ENCODE assay signal across 20 cellular contexts in the genomic region with DNA sequence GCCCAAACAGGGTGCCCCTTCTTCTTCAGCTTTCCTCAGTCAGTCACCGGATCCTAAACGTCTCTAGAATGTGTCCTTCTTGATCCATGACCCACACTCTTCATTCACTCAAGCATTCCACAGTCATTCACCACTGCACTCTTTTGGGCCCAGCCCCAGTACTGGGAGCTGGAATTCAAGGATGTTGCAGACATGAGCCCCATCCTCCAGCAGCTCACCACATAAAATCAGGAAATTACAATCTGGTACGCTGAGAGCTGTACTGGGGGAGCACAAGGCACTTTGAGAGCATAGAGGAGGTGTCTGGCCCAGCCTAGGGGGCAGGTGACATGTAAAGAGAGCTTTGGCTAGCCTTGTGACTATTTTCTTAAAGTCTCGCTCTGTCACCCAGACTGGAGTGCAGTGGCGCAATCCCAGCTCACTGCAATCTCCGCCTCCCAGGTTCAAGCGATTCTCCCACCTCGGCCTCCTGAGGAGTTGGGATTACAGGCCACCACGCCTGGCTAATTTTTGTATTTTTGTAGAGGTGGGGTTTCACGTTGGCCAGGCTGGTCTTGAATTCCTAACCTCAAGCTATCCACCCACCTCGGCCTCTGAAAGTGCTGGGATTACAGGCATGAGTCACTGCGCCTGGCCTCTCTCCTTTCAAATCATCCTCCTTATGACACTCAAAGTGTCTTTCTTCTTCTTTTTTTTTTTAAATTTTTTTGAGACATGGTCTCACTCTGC. TPM values are rescaled to one million over a fixed set of nuclear protein-coding genes. Genes with fewer than 3 reads are reported as not detected.
DNase-seq lines count a peak whose midpoint lies in the region; ATAC-seq, FAIRE-seq and TF ChIP-seq lines count a peak whose summit lies in the region.
"Had no signal": no experiment of that assay in that cellular context is flagged by ENCODE, and none has a peak within 500 bp of the region (broad histone marks: within the 10 kb centered on the region; RNA-seq: fewer than 3 reads in every experiment).

No MANE protein-coding gene starts in this region.

- ATAC-seq in stimulated activated naive CD8-positive, alpha-beta T cell treated with anti-CD3 and anti-CD28 coated beads, Interleukin-15, Interleukin-2, amounts not matched to agents 100 U/mL and 50 U/mL, for 24 hours: no peak
- peak; percentile 50 for ATAC-seq in upper lobe of right lung
- ATAC-seq in CD8-positive, alpha-beta T cell: no peak
- no peak for ATAC-seq in HG03460 (IDR thresholded peaks at IDR 0.05; ENCODE audit: unreplicated experiment)
- ATAC-seq: gastroesophageal sphincter had no signal

- POLR2A ChIA-PET in CD8-positive, alpha-beta T cell (lab: Charles Lee): interaction anchor here (0.6 kb wide), 1 partner anchor 493 kb away, joined by 5 read pairs; no protein-coding TSS in a partner anchor

- no peak for DNase-seq in stimulated activated naive CD8-positive, alpha-beta T cell treated with anti-CD3 and anti-CD28 coated beads, Interleukin-15, Interleukin-2, amounts not matched to agents 100 U/mL and 50 U/mL, for 24 hours
- DNase-seq in RCC 7860 (ENCODE audit: low spot score) (peak; percentile 55), iris pigment epithelial cell (ENCODE audit: low read depth) (peak; percentile 60), upper lobe of right lung (no peak), HPDE6-E6E7 (ENCODE audit: extremely low spot score) (no peak)
- no peak for DNase-seq in CD8-positive, alpha-beta T cell
- DNase-seq: activated CD4-positive, alpha-beta T cell treated with anti-CD3 and anti-CD28 coated beads for 48 hours; DMS 273 treated with DMSO at 0.1 percent for 48 hours; MM.1S; NCI-H82; Right ventricle myocardium superior; stimulated activated CD4-positive, alpha-beta T cell treated with anti-CD3 and anti-CD28 coated beads, Interleukin-1b, Interleukin-23, amount 100 ng/mL, for 48 hours had no signal

- H3K9me3 ChIP-seq in upper lobe of right lung: no peaks in the 10 kb centered on the region
- no peaks in the 10 kb centered on the region for H3K9me3 ChIP-seq in CD8-positive, alpha-beta T cell (ENCODE audit: low read length)
- H3K9me3 ChIP-seq: gastroesophageal sphincter, suprapubic skin had no signal

- H3K9me3 Mint-ChIP-seq in stimulated activated naive CD8-positive, alpha-beta T cell treated with anti-CD3 and anti-CD28 coated beads, Interleukin-15, Interleukin-2, amounts not matched to agents 100 ng/mL and 50 ng/mL, for 24 hours: no peaks in the 10 kb centered on the region
- no peaks in the 10 kb centered on the region for H3K9me3 Mint-ChIP-seq in CD8-positive, alpha-beta T cell
- H3K9me3 Mint-ChIP-seq: memory B cell; neural crest cell; T-helper 2 cell treated with Interferon-gamma antibody and Interleukin-4, amounts not matched to agents 5 μg/mL and 100 μg/mL, for 36 hours had no signal

- H3K4me1 Mint-ChIP-seq in stimulated activated naive CD8-positive, alpha-beta T cell treated with anti-CD3 and anti-CD28 coated beads, Interleukin-15, Interleukin-2, amounts not matched to agents 100 ng/mL and 50 ng/mL, for 24 hours (ENCODE audit: low read depth): no peaks in the 10 kb centered on the region
- no peaks in the 10 kb centered on the region for H3K4me1 Mint-ChIP-seq in CD8-positive, alpha-beta T cell (ENCODE audit: low read depth)
- H3K4me1 Mint-ChIP-seq: memory B cell, neural crest cell had no signal

- H3K27ac ChIP-seq in upper lobe of right lung: no peak overlapping the region
- H3K27ac ChIP-seq in CD8-positive, alpha-beta T cell (ENCODE audit: low read depth, low read length): no peak overlapping the region
- H3K27ac ChIP-seq: gastroesophageal sphincter, suprapubic skin had no signal

- intact Hi-C loops in upper lobe of right lung (cut with DNase I): no loop called here
- intact Hi-C loops in CD8-positive, alpha-beta T cell (cut with DNase I, micrococcal nuclease): no loop called here

- H3K36me3 Mint-ChIP-seq in stimulated activated naive CD8-positive, alpha-beta T cell treated with anti-CD3 and anti-CD28 coated beads, Interleukin-15, Interleukin-2, amounts not matched to agents 100 ng/mL and 50 ng/mL, for 24 hours (ENCODE audit: low read depth): no peaks in the 10 kb centered on the region
- peaks cover 3% of the 10 kb centered on the region for H3K36me3 Mint-ChIP-seq in CD8-positive, alpha-beta T cell

- FAIRE-seq in RCC 7860 (lab: Jason Lieb, UNC): peak; percentile 82
- FAIRE-seq: colon had no signal

- H3K27me3 Mint-ChIP-seq in stimulated activated naive CD8-positive, alpha-beta T cell treated with anti-CD3 and anti-CD28 coated beads, Interleukin-15, Interleukin-2, amounts not matched to agents 100 ng/mL and 50 ng/mL, for 24 hours: no peaks in the 10 kb centered on the region
- no peaks in the 10 kb centered on the region for H3K27me3 Mint-ChIP-seq in CD8-positive, alpha-beta T cell (ENCODE audit: low read depth)

- no peak overlapping the region for H3K4me3 Mint-ChIP-seq in stimulated activated naive CD8-positive, alpha-beta T cell treated with anti-CD3 and anti-CD28 coated beads, Interleukin-15, Interleukin-2, amounts not matched to agents 100 ng/mL and 50 ng/mL, for 24 hours
- no peak overlapping the region for H3K4me3 Mint-ChIP-seq in CD8-positive, alpha-beta T cell
- H3K4me3 Mint-ChIP-seq: memory B cell; neural crest cell; T-helper 2 cell treated with Interferon-gamma antibody and Interleukin-4, amounts not matched to agents 5 μg/mL and 100 μg/mL, for 36 hours had no signal

- no peak for TF ChIP-seq CTCF in upper lobe of right lung (IDR thresholded peaks at IDR 0.05)
- TF ChIP-seq CTCF in CD8-positive, alpha-beta T cell (IDR thresholded peaks at IDR 0.05): no peak

- no peaks in the 10 kb centered on the region for H3K4me1 ChIP-seq in upper lobe of right lung
- no peaks in the 10 kb centered on the region for H3K4me1 ChIP-seq in CD8-positive, alpha-beta T cell (ENCODE audit: insufficient read depth, low read length)
- H3K4me1 ChIP-seq: gastroesophageal sphincter, suprapubic skin had no signal

- CTCF ChIA-PET in CD8-positive, alpha-beta T cell (lab: Charles Lee): interaction anchor here (0.6 to 1.8 kb wide), 6 partner anchors 11 to 148 kb away, joined by 3 to 6 read pairs (median 4); a partner anchor contains a TSS

- no peaks in the 10 kb centered on the region for H3K27me3 ChIP-seq in upper lobe of right lung
- no peaks in the 10 kb centered on the region for H3K27me3 ChIP-seq in CD8-positive, alpha-beta T cell (ENCODE audit: insufficient read depth, low read length)
- H3K27me3 ChIP-seq: gastroesophageal sphincter, suprapubic skin had no signal

- H3K4me3 ChIP-seq in upper lobe of right lung: no peak overlapping the region
- H3K4me3 ChIP-seq in CD8-positive, alpha-beta T cell (ENCODE audit: low read depth, low read length): no peak overlapping the region
- H3K4me3 ChIP-seq: gastroesophageal sphincter, suprapubic skin had no signal

- peak overlapping the region; percentile 34 for H3K27ac Mint-ChIP-seq in stimulated activated naive CD8-positive, alpha-beta T cell treated with anti-CD3 and anti-CD28 coated beads, Interleukin-15, Interleukin-2, amounts not matched to agents 100 ng/mL and 50 ng/mL, for 24 hours
- H3K27ac Mint-ChIP-seq in CD8-positive, alpha-beta T cell: no peak overlapping the region
- H3K27ac Mint-ChIP-seq: memory B cell; T-helper 2 cell treated with Interferon-gamma antibody and Interleukin-4, amounts not matched to agents 5 μg/mL and 100 μg/mL, for 36 hours had no signal

- H3K36me3 ChIP-seq in upper lobe of right lung: peaks cover 3% of the 10 kb centered on the region
- no peaks in the 10 kb centered on the region for H3K36me3 ChIP-seq in CD8-positive, alpha-beta T cell (ENCODE audit: insufficient read depth, low read length)
- H3K36me3 ChIP-seq: gastroesophageal sphincter had no signal

RNA-seq across cellular contexts. Expression of a gene that starts 18.7 kb away (rescaled TPM):
- 13.3 TPM for total RNA-seq in upper lobe of right lung
- 1 to 10 TPM; 5.6 TPM for total RNA-seq in CD8-positive, alpha-beta T cell

RNA-seq across cellular contexts. Expression of a gene that starts 21.9 kb away (rescaled TPM):
- 63.0 TPM for total RNA-seq in upper lobe of right lung
- 10 to 100 TPM; 52.3 to 58.6 TPM for total RNA-seq in CD8-positive, alpha-beta T cell

RNA-seq across cellular contexts. Expression of a gene that starts 46.0 kb away (rescaled TPM):
- 3.4 TPM for total RNA-seq in upper lobe of right lung
- 1 to 10 TPM in 1 of 2 experiments, under 1 TPM in 1; 0.71 to 1.2 TPM for total RNA-seq in CD8-positive, alpha-beta T cell

Comparison
In these comparisons a context has a peak if more than half of its experiments do, and no peak if none do; other contexts are left out.
1. DNase-seq: peak in RCC 7860 (single experiment) and iris pigment epithelial cell (single experiment); none in stimulated activated naive CD8-positive, alpha-beta T cell treated with anti-CD3 and anti-CD28 coated beads, Interleukin-15, Interleukin-2, amounts not matched to agents 100 U/mL and 50 U/mL, for 24 hours (single experiment), upper lobe of right lung (single experiment), HPDE6-E6E7 (single experiment) and CD8-positive, alpha-beta T cell (0 of 7).